ENCODE assay signal across 1 cellular context in genomic region chr1:66733348-66734017, GRCh38.
A peak's percentile ranks its signal among the peaks of the same experiment; 100 is the strongest.
TF ChIP-seq lines count a peak whose summit lies in the region.

No MANE protein-coding gene starts in this region.

TF ChIP-seq in K562, 482 proteins besides CTCF, POLR2A, EP300 and RAD21 (continued from another document and continues in another):
- TF ChIP-seq, protein P1, sequence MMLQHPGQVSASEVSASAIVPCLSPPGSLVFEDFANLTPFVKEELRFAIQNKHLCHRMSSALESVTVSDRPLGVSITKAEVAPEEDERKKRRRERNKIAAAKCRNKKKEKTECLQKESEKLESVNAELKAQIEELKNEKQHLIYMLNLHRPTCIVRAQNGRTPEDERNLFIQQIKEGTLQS (IDR thresholded peaks at IDR 0.05), result peak; percentile 56; the same call in 1 of the 2 replicates
- TF ChIP-seq, protein P1 (CRISPR knock-in tag; conservative IDR thresholded peaks at IDR 0.05), result no peak
- TF ChIP-seq, protein P2, sequence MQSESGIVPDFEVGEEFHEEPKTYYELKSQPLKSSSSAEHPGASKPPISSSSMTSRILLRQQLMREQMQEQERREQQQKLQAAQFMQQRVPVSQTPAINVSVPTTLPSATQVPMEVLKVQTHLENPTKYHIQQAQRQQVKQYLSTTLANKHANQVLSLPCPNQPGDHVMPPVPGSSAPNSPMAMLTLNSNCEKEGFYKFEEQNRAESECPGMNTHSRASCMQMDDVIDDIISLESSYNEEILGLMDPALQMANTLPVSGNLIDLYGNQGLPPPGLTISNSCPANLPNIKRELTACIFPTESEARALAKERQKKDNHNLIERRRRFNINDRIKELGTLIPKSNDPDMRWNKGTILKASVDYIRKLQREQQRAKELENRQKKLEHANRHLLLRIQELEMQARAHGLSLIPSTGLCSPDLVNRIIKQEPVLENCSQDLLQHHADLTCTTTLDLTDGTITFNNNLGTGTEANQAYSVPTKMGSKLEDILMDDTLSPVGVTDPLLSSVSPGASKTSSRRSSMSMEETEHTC (IDR thresholded peaks at IDR 0.05), result no peak
- TF ChIP-seq KLF16 (IDR thresholded peaks at IDR 0.05), result no peak
- no peak for TF ChIP-seq HDAC8 (tag; IDR thresholded peaks at IDR 0.05)
- TF ChIP-seq JUND (IDR thresholded peaks at IDR 0.05; ENCODE audit: borderline replicate concordance, low read depth, low read length), result no peak
- TF ChIP-seq JUND (tag; IDR thresholded peaks at IDR 0.05; ENCODE audit: borderline replicate concordance, low read depth, low read length), result peak; percentile 55; the same call in 2 of the 3 replicates
- TF ChIP-seq ZNF224 (CRISPR knock-in tag; IDR thresholded peaks at IDR 0.05), result no peak
- TF ChIP-seq IFI16 (CRISPR knock-in tag; IDR thresholded peaks at IDR 0.05), result no peak
- no peak for TF ChIP-seq DNMT1 (IDR thresholded peaks at IDR 0.05)
- TF ChIP-seq ERF (CRISPR knock-in tag; IDR thresholded peaks at IDR 0.05), result no peak
- no peak for TF ChIP-seq BRF1 (IDR thresholded peaks at IDR 0.05; ENCODE audit: borderline replicate concordance, extremely low read depth, insufficient read length)
- TF ChIP-seq ZKSCAN1 (IDR thresholded peaks at IDR 0.05; ENCODE audit: low read depth, low read length), result no peak
- TF ChIP-seq MEIS2 (IDR thresholded peaks at IDR 0.05; ENCODE audit: partially characterized antibody), result peak; percentile 4
- peak; percentile 43; the same call in 1 of the 2 replicates for TF ChIP-seq MAFF (IDR thresholded peaks at IDR 0.05; ENCODE audit: low read length)
- TF ChIP-seq FOXP4 (CRISPR knock-in tag; IDR thresholded peaks at IDR 0.05; ENCODE audit: borderline replicate concordance), result no peak
- no peak for TF ChIP-seq DPF2 (IDR thresholded peaks at IDR 0.05)
- TF ChIP-seq XRCC5 (IDR thresholded peaks at IDR 0.05; ENCODE audit: low read depth, low read length), result no peak
- no peak for TF ChIP-seq TRIM24 (IDR thresholded peaks at IDR 0.05)
- TF ChIP-seq POLR2AphosphoS5 (IDR thresholded peaks at IDR 0.05; ENCODE audit: control insufficient read depth, insufficient read depth, low read depth, low read length), result no peak
- TF ChIP-seq, protein P3, sequence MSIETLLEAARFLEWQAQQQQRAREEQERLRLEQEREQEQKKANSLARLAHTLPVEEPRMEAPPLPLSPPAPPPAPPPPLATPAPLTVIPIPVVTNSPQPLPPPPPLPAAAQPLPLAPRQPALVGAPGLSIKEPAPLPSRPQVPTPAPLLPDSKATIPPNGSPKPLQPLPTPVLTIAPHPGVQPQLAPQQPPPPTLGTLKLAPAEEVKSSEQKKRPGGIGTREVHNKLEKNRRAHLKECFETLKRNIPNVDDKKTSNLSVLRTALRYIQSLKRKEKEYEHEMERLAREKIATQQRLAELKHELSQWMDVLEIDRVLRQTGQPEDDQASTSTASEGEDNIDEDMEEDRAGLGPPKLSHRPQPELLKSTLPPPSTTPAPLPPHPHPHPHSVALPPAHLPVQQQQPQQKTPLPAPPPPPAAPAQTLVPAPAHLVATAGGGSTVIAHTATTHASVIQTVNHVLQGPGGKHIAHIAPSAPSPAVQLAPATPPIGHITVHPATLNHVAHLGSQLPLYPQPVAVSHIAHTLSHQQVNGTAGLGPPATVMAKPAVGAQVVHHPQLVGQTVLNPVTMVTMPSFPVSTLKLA (conservative IDR thresholded peaks at IDR 0.05), result no peak
- no peak for TF ChIP-seq ZBTB49 (CRISPR knock-in tag; IDR thresholded peaks at IDR 0.05; ENCODE audit: borderline replicate concordance)
- TF ChIP-seq C11orf30 (IDR thresholded peaks at IDR 0.05; ENCODE audit: low read depth), result peak; percentile 71
- no peak for TF ChIP-seq BMI1 (IDR thresholded peaks at IDR 0.05; ENCODE audit: low read length)
- TF ChIP-seq U2AF1 (optimal IDR thresholded peaks at IDR 0.05; ENCODE audit: low read depth, low read length), result no peak
- no peak for TF ChIP-seq MLLT1 (IDR thresholded peaks at IDR 0.05)
- TF ChIP-seq DACH1 (IDR thresholded peaks at IDR 0.05; ENCODE audit: partially characterized antibody), result peak; percentile 21
- TF ChIP-seq, protein P4, sequence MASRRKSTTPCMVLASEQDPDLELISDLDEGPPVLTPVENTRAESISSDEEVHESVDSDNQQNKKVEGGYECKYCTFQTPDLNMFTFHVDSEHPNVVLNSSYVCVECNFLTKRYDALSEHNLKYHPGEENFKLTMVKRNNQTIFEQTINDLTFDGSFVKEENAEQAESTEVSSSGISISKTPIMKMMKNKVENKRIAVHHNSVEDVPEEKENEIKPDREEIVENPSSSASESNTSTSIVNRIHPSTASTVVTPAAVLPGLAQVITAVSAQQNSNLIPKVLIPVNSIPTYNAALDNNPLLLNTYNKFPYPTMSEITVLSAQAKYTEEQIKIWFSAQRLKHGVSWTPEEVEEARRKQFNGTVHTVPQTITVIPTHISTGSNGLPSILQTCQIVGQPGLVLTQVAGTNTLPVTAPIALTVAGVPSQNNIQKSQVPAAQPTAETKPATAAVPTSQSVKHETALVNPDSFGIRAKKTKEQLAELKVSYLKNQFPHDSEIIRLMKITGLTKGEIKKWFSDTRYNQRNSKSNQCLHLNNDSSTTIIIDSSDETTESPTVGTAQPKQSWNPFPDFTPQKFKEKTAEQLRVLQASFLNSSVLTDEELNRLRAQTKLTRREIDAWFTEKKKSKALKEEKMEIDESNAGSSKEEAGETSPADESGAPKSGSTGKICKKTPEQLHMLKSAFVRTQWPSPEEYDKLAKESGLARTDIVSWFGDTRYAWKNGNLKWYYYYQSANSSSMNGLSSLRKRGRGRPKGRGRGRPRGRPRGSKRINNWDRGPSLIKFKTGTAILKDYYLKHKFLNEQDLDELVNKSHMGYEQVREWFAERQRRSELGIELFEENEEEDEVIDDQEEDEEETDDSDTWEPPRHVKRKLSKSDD (conservative IDR thresholded peaks at IDR 0.05; ENCODE audit: low read length), result no peak
- TF ChIP-seq PHB2 (IDR thresholded peaks at IDR 0.05; ENCODE audit: low read depth), result no peak
- TF ChIP-seq CBFB (CRISPR knock-in tag; IDR thresholded peaks at IDR 0.05), result no peak
- no peak for TF ChIP-seq MECOM (CRISPR knock-in tag; IDR thresholded peaks at IDR 0.05)
- TF ChIP-seq ZNF316 (IDR thresholded peaks at IDR 0.05), result peak; percentile 89
- no peak for TF ChIP-seq PRDM10 (IDR thresholded peaks at IDR 0.05; ENCODE audit: partially characterized antibody)
- no peak for TF ChIP-seq STAG1 (CRISPR knock-in tag; IDR thresholded peaks at IDR 0.05; ENCODE audit: borderline replicate concordance)
- TF ChIP-seq ZNF766 (CRISPR knock-in tag; conservative IDR thresholded peaks at IDR 0.05), result no peak
- TF ChIP-seq CHD2 (IDR thresholded peaks at IDR 0.05; ENCODE audit: low read depth, low read length), result no peak
- no peak for TF ChIP-seq SAFB2 (IDR thresholded peaks at IDR 0.05; ENCODE audit: borderline replicate concordance, low read depth, low read length, severe bottlenecking)
- no peak for TF ChIP-seq GTF2A2 (tag; IDR thresholded peaks at IDR 0.05)
- 0 out of 2 replicates have a peak, but pooled peaks have one; percentile 8 for TF ChIP-seq NFE2L1 (tag; IDR thresholded peaks at IDR 0.05; ENCODE audit: borderline replicate concordance, low read depth)
- no peak for TF ChIP-seq ZNF124 (CRISPR knock-in tag; IDR thresholded peaks at IDR 0.05)
- TF ChIP-seq SMAD4 (CRISPR knock-in tag; conservative IDR thresholded peaks at IDR 0.05), result no peak
- no peak for TF ChIP-seq ZNF583 (CRISPR knock-in tag; IDR thresholded peaks at IDR 0.05)
- no peak for TF ChIP-seq TAF9B (IDR thresholded peaks at IDR 0.05; ENCODE audit: partially characterized antibody)
- TF ChIP-seq, protein P5, sequence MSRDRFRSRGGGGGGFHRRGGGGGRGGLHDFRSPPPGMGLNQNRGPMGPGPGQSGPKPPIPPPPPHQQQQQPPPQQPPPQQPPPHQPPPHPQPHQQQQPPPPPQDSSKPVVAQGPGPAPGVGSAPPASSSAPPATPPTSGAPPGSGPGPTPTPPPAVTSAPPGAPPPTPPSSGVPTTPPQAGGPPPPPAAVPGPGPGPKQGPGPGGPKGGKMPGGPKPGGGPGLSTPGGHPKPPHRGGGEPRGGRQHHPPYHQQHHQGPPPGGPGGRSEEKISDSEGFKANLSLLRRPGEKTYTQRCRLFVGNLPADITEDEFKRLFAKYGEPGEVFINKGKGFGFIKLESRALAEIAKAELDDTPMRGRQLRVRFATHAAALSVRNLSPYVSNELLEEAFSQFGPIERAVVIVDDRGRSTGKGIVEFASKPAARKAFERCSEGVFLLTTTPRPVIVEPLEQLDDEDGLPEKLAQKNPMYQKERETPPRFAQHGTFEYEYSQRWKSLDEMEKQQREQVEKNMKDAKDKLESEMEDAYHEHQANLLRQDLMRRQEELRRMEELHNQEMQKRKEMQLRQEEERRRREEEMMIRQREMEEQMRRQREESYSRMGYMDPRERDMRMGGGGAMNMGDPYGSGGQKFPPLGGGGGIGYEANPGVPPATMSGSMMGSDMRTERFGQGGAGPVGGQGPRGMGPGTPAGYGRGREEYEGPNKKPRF (IDR thresholded peaks at IDR 0.05; ENCODE audit: low read depth, low read length), result no peak
- peak; percentile 68 for TF ChIP-seq MAFG (tag; conservative IDR thresholded peaks at IDR 0.05)
- TF ChIP-seq CAMTA2 (CRISPR knock-in tag; conservative IDR thresholded peaks at IDR 0.05), result no peak
